In the genomic region with DNA sequence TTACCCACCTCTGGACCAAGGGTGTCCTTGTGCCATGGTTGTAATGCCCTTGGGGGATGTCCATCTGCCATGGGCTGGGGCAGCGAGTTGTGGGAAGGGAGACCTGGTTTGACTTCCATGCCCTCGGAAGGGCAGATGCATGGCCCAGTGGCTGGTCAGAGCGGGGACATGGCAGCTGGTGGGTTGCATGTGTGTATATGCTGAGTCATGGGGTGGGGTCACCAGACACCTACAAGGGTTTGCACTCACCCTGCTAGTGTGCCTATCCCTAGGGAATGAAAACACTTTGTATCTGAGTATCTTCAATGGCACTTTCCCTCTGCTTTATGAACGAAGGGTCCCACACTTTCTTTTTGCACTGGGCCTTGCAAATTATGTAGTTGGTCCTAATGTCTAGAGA, we compare ENCODE assay signal across 23 cellular contexts. TPM values are rescaled to one million over a fixed set of nuclear protein-coding genes. Genes with fewer than 3 reads are reported as not detected.
"Had no signal": no experiment of that assay in that cellular context is flagged by ENCODE, and none has a peak within 500 bp of the region (broad histone marks: within the 10 kb centered on the region; RNA-seq: fewer than 3 reads in every experiment).

No MANE protein-coding gene starts in this region.

- H3K36me3 ChIP-seq: MG63 had no signal

- H3K9me3 ChIP-seq: MG63, SK-N-SH had no signal

- FAIRE-seq: RCC 7860 had no signal

- H3K4me3 ChIP-seq: MG63 had no signal

- DNase-seq: Karpas-422, KG1, MG63, NCI-H1092, NCI-H1105 treated with DMSO at 0.1 percent for 48 hours, NCI-H1417 treated with DMSO at 0.1 percent for 48 hours, NCI-H146, NCI-H1694 treated with DMSO at 0.1 percent for 48 hours, NCI-H1930, NCI-H2081, NCI-H2107, NCI-H2227 treated with DMSO at 0.1 percent for 48 hours, NCI-H524, NCI-H526 treated with DMSO at 0.1 percent for 48 hours, NCI-H748 treated with DMSO at 0.1 percent for 48 hours, RPMI8226, SHP77, SK-N-SH, SW 1271 had no signal

- H3K4me2 ChIP-seq: SK-N-SH had no signal

- H3K27me3 ChIP-seq: MG63 had no signal

- H3K9ac ChIP-seq: SK-N-SH had no signal

RNA-seq across cellular contexts. Expression of a gene that starts 10.6 kb away (rescaled TPM):
- total RNA-seq: HT1080, NCI-H460, SK-MEL-5 had no signal
- polyA plus RNA-seq: SK-N-SH had no signal
